16 cellular contexts compared by ENCODE assay signal in genomic region chr17:45402916-45403315, GRCh38. TPM values are rescaled to one million over a fixed set of nuclear protein-coding genes. Genes with fewer than 3 reads are reported as not detected.
DNase-seq lines count a peak whose midpoint lies in the region; ATAC-seq and TF ChIP-seq lines count a peak whose summit lies in the region.
"Had no signal": no experiment of that assay in that cellular context is flagged by ENCODE, and none has a peak within 500 bp of the region (broad histone marks: within the 10 kb centered on the region; RNA-seq: fewer than 3 reads in every experiment).

No MANE protein-coding gene starts in this region.

- H4K8ac ChIP-seq in neuronal stem cell (ENCODE audit: low read depth, low read length) = no peak overlapping the region

- H3K27me3 ChIP-seq in neuronal stem cell (ENCODE audit: control insufficient read depth in 3 of 3, insufficient read depth in 3 of 3, low read depth in 1 of 3, low read length in 3 of 3) (no peaks in the 10 kb centered on the region), hepatocyte (no peaks in the 10 kb centered on the region)

- H4K20me1 ChIP-seq in hepatocyte (ENCODE audit: insufficient read depth, poor library complexity, severe bottlenecking) = no peaks in the 10 kb centered on the region

- no peak for TF ChIP-seq CTCF in hepatocyte (IDR thresholded peaks at IDR 0.05; ENCODE audit: poor library complexity)

- no peak for DNase-seq in activated T-cell treated with anti-CD3 and anti-CD28 coated beads, Interleukin-2, amount 50 U/mL, for 24 hours
- DNase-seq in activated T-cell treated with anti-CD3 and anti-CD28 coated beads, Interleukin-2, amount 50 U/mL, for 48 hours = no peak
- no peak for DNase-seq in effector memory CD8-positive, alpha-beta T cell
- DNase-seq in neuronal stem cell (ENCODE audit: low spot score) = no peak
- no peak for DNase-seq in NCI-H1105 treated with DMSO at 0.1 percent for 48 hours (lab: John Stamatoyannopoulos, UW)
- DNase-seq in hepatocyte (ENCODE audit: low spot score) = no peak
- DNase-seq in UCSD-AML1 (lab: John Stamatoyannopoulos, UW; ENCODE audit: unreplicated experiment) = no peak
- DNase-seq: C1 segment of cervical spinal cord; Calu3; CD4-positive, alpha-beta T cell; DMS 273 treated with DMSO at 0.1 percent for 48 hours; GM23248; H7; IMR-90 had no signal

- H3K9me3 Mint-ChIP-seq in activated T-cell treated with anti-CD3 and anti-CD28 coated beads, Interleukin-2, amount 50 U/mL, for 24 hours = no peaks in the 10 kb centered on the region
- H3K9me3 Mint-ChIP-seq in effector memory CD8-positive, alpha-beta T cell = no peaks in the 10 kb centered on the region
- H3K9me3 Mint-ChIP-seq: CD4-positive, alpha-beta T cell had no signal

- H3K4me3 ChIP-seq in neuronal stem cell (ENCODE audit: low read length in 2 of 2) (no peak overlapping the region), hepatocyte (no peak overlapping the region)
- H3K4me3 ChIP-seq: GM12878, GM23248 had no signal

- no peak overlapping the region for H3K4me3 Mint-ChIP-seq in activated T-cell treated with anti-CD3 and anti-CD28 coated beads, Interleukin-2, amount 50 U/mL, for 24 hours
- no peak overlapping the region for H3K4me3 Mint-ChIP-seq in effector memory CD8-positive, alpha-beta T cell
- H3K4me3 Mint-ChIP-seq: CD4-positive, alpha-beta T cell had no signal

- H3K27ac ChIP-seq in neuronal stem cell (replicated peaks; ENCODE audit: low read length) (no peak overlapping the region), hepatocyte (no peak overlapping the region)
- H3K27ac ChIP-seq: 22Rv1, GM23248 had no signal

- H3K9me3 ChIP-seq in neuronal stem cell (replicated peaks in 1 of 2; ENCODE audit: control insufficient read depth in 2 of 2, insufficient read depth in 1 of 2, low read depth in 1 of 2, low read length in 2 of 2) (no peaks in the 10 kb centered on the region), hepatocyte (ENCODE audit: low read depth) (no peaks in the 10 kb centered on the region)

- no peak overlapping the region for H3K18ac ChIP-seq in neuronal stem cell (ENCODE audit: low read length)

- H3K27me3 Mint-ChIP-seq in activated T-cell treated with anti-CD3 and anti-CD28 coated beads, Interleukin-2, amount 50 U/mL, for 24 hours = no peaks in the 10 kb centered on the region
- no peaks in the 10 kb centered on the region for H3K27me3 Mint-ChIP-seq in effector memory CD8-positive, alpha-beta T cell
- H3K27me3 Mint-ChIP-seq: CD4-positive, alpha-beta T cell had no signal

- H2BK15ac ChIP-seq in neuronal stem cell (ENCODE audit: low read length) = no peak overlapping the region

- no CpG with 5 or more reads among the region's 1 CpG for WGBS in neuronal stem cell (ENCODE audit: extremely low coverage in 2 of 2, insufficient read length in 2 of 2, insufficient replicate concordance in 1 of 2), 2 donors
- WGBS in hepatocyte (ENCODE audit: low lambda C conversion rate, missing lambda C conversion rate) = 93% methylated on average over 1 of the region's 1 CpG

- H2AK5ac ChIP-seq in neuronal stem cell (ENCODE audit: low read depth, low read length) = no peak overlapping the region

- H3K9ac ChIP-seq in neuronal stem cell (ENCODE audit: low read depth, low read length, poor library complexity) = no peak overlapping the region
- H3K9ac ChIP-seq: GM23248 had no signal

- no peak overlapping the region for H3K14ac ChIP-seq in neuronal stem cell (ENCODE audit: low read length)

- no peak overlapping the region for H2BK12ac ChIP-seq in neuronal stem cell (ENCODE audit: low read length)

- H2BK5ac ChIP-seq in neuronal stem cell (ENCODE audit: low read length) = no peak overlapping the region

- H3K9me2 ChIP-seq in hepatocyte (replicated peaks; ENCODE audit: insufficient read depth) = no peaks in the 10 kb centered on the region

- ATAC-seq in effector memory CD8-positive, alpha-beta T cell (replicated peaks) = no peak
- ATAC-seq: GM12878 had no signal

- peak overlapping the region; percentile 11 for H3K27ac Mint-ChIP-seq in activated T-cell treated with anti-CD3 and anti-CD28 coated beads, Interleukin-2, amount 50 U/mL, for 24 hours
- peak overlapping the region; percentile 55 to 56 for H3K27ac Mint-ChIP-seq in effector memory CD8-positive, alpha-beta T cell

- H3K4me1 Mint-ChIP-seq in activated T-cell treated with anti-CD3 and anti-CD28 coated beads, Interleukin-2, amount 50 U/mL, for 24 hours (ENCODE audit: low read depth) = peaks cover 15% of the 10 kb centered on the region
- peaks cover 9 to 13% of the 10 kb centered on the region in 2 donors for H3K4me1 Mint-ChIP-seq in effector memory CD8-positive, alpha-beta T cell (ENCODE audit: low read depth in 2 of 2)

- H3K23ac ChIP-seq in neuronal stem cell (ENCODE audit: low read depth, low read length, poor library complexity) = no peak overlapping the region

- no peak overlapping the region for H3K4ac ChIP-seq in neuronal stem cell (ENCODE audit: low read length)

- peak overlapping the region; percentile 27 for H4K91ac ChIP-seq in neuronal stem cell (ENCODE audit: low read depth, low read length, poor library complexity)

- H2BK120ac ChIP-seq in neuronal stem cell (ENCODE audit: low read depth, low read length) = no peak overlapping the region

- H3K4me2 ChIP-seq in neuronal stem cell (ENCODE audit: insufficient read depth, low read length, poor library complexity, severe bottlenecking) (no peak overlapping the region), hepatocyte (no peak overlapping the region)

- H2AFZ ChIP-seq in neuronal stem cell (ENCODE audit: low read length) (no peak overlapping the region), hepatocyte (no peak overlapping the region)
- H2AFZ ChIP-seq: GM23248 had no signal

- H3K79me1 ChIP-seq in neuronal stem cell (ENCODE audit: low read depth, low read length) = no peaks in the 10 kb centered on the region

- H3K79me2 ChIP-seq in hepatocyte = peaks cover 2% of the 10 kb centered on the region

- peaks cover 0 to 14% of the 10 kb centered on the region in 2 donors for H3K4me1 ChIP-seq in neuronal stem cell (ENCODE audit: control insufficient read depth in 2 of 2, insufficient read depth in 1 of 2, low read depth in 1 of 2, low read length in 2 of 2)
- peaks cover 23% of the 10 kb centered on the region for H3K4me1 ChIP-seq in hepatocyte (ENCODE audit: insufficient read depth)

- peaks cover 84% of the 10 kb centered on the region for H3K36me3 Mint-ChIP-seq in activated T-cell treated with anti-CD3 and anti-CD28 coated beads, Interleukin-2, amount 50 U/mL, for 24 hours (ENCODE audit: low read depth)
- peaks cover 73% of the 10 kb centered on the region for H3K36me3 Mint-ChIP-seq in effector memory CD8-positive, alpha-beta T cell (ENCODE audit: insufficient read depth)

- H3K36me3 ChIP-seq in neuronal stem cell (replicated peaks in 1 of 2; ENCODE audit: control insufficient read depth in 2 of 2, insufficient read depth in 2 of 2, low read length in 2 of 2) (no peaks in the 10 kb centered on the region), hepatocyte (replicated peaks; ENCODE audit: insufficient read depth, low read depth) (no peaks in the 10 kb centered on the region)

RNA-seq across cellular contexts. Expression of gene ARHGAP27, which starts 29.8 kb away (rescaled TPM):
- 1.5 TPM for polyA plus RNA-seq in neuronal stem cell (2013, experiment 1 of 2)
- polyA plus RNA-seq in neuronal stem cell (2013, experiment 2 of 2) = 1.4 TPM
- total RNA-seq in hepatocyte = 27.9 and 78.1 TPM in 2 replicates
- polyA plus RNA-seq in hepatocyte = 21.1 and 24.4 TPM in 2 replicates
